In the genomic region with DNA sequence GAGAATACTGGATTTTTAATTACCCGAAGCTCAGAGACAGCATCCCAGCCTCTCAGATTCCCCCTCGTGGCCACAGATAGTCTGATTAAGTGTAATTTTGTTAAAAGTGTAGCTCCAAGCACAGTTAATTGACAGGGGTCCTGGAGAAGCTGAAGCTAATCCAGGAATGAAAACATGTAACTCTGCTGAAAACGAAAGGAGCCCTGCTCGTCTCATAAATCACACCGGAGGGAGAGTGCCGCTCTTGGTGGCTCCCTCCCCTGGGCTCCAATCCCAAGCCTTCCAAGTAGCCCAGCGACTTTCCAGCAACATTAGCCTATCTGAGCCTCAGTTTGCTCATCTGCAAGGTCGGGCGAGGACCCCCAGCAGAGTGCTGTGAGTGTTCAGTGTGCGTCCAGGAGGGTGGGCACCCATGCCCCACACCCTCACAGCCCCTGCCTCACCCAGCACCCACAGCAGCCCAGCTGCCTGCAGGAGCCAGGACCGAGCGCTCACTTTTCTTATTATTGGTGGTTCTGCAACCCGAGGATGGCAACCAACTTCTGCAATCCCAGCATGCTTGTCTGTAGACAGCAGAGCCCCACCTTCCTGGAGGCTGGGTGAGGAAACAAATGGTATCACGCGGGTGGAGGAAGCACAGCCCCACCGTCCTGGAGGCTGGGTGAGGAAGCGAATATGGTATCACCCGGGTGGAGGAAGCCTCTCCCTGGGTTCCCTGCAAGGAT, we compare ENCODE assay signal across 11 cellular contexts.
DNase-seq lines count a peak whose midpoint lies in the region; ATAC-seq and TF ChIP-seq lines count a peak whose summit lies in the region.
"Had no signal": no experiment of that assay in that cellular context is flagged by ENCODE, and none has a peak within 500 bp of the region (broad histone marks: within the 10 kb centered on the region; RNA-seq: fewer than 3 reads in every experiment).

No MANE protein-coding gene starts in this region.

- peak; percentile 39 for ATAC-seq in GM23338
- ATAC-seq in activated CD8-positive, alpha-beta T cell treated with anti-CD3 and anti-CD28 coated beads for 36 hours = peak; percentile 30
- peak; percentile 72 for ATAC-seq in sciatic nerve
- ATAC-seq in activated T-cell treated with anti-CD3 and anti-CD28 coated beads, Interleukin-2, amount 50 U/mL, for 4 hours = no peak

- no peaks in the 10 kb centered on the region; the same call in 1 of the 3 replicates for H3K9me3 Mint-ChIP-seq in GM23338
- no peaks in the 10 kb centered on the region for H3K9me3 Mint-ChIP-seq in activated CD8-positive, alpha-beta T cell treated with anti-CD3 and anti-CD28 coated beads for 36 hours
- no peaks in the 10 kb centered on the region for H3K9me3 Mint-ChIP-seq in activated T-cell treated with anti-CD3 and anti-CD28 coated beads, Interleukin-2, amount 50 U/mL, for 4 hours
- H3K9me3 Mint-ChIP-seq: stimulated activated naive CD8-positive, alpha-beta T cell treated with anti-CD3 and anti-CD28 coated beads, Interleukin-15, amount 100 ng/mL, for 72 hours had no signal

- no peak overlapping the region for H3K9ac ChIP-seq in iPS-20b (ENCODE audit: low read depth, low read length)

- intact Hi-C loops in activated CD8-positive, alpha-beta T cell treated with anti-CD3 and anti-CD28 coated beads for 36 hours (cut with micrococcal nuclease) = no loop called here
- intact Hi-C loops in sciatic nerve (cut with DNase I) = no loop called here

- no peak for TF ChIP-seq CTCF in GM23338 (conservative IDR thresholded peaks at IDR 0.05; ENCODE audit: low read depth in 2 of 2)
- no peak for TF ChIP-seq CTCF in activated CD8-positive, alpha-beta T cell treated with anti-CD3 and anti-CD28 coated beads for 36 hours (IDR thresholded peaks at IDR 0.05)

- peaks cover 8% of the 10 kb centered on the region for H3K9me2 ChIP-seq in GM23338 (ENCODE audit: insufficient read depth)

- H3K4me3 Mint-ChIP-seq in GM23338 = peak overlapping the region; percentile 32; the same call in 2 of the 3 replicates
- H3K4me3 Mint-ChIP-seq in activated CD8-positive, alpha-beta T cell treated with anti-CD3 and anti-CD28 coated beads for 36 hours = no peak overlapping the region
- no peak overlapping the region for H3K4me3 Mint-ChIP-seq in activated T-cell treated with anti-CD3 and anti-CD28 coated beads, Interleukin-2, amount 50 U/mL, for 4 hours

- peaks cover 26% of the 10 kb centered on the region for H3K4me1 Mint-ChIP-seq in GM23338
- no peaks in the 10 kb centered on the region for H3K4me1 Mint-ChIP-seq in activated CD8-positive, alpha-beta T cell treated with anti-CD3 and anti-CD28 coated beads for 36 hours (ENCODE audit: low read depth)
- no peaks in the 10 kb centered on the region for H3K4me1 Mint-ChIP-seq in activated T-cell treated with anti-CD3 and anti-CD28 coated beads, Interleukin-2, amount 50 U/mL, for 4 hours (ENCODE audit: low read depth)
- H3K4me1 Mint-ChIP-seq: stimulated activated naive CD8-positive, alpha-beta T cell treated with anti-CD3 and anti-CD28 coated beads, Interleukin-15, amount 100 ng/mL, for 72 hours had no signal

- CTCF ChIA-PET in activated CD8-positive, alpha-beta T cell treated with anti-CD3 and anti-CD28 coated beads for 36 hours (lab: Charles Lee) = no interaction called here

- no peaks in the 10 kb centered on the region for H4K20me1 ChIP-seq in GM23338 (replicated peaks; ENCODE audit: insufficient read depth)

- H3K36me3 ChIP-seq in GM23338 (ENCODE audit: insufficient read depth) (no peaks in the 10 kb centered on the region), iPS-20b (ENCODE audit: insufficient read depth, low read depth, low read length) (no peaks in the 10 kb centered on the region)

- no peaks in the 10 kb centered on the region for H3K9me3 ChIP-seq in iPS-20b (ENCODE audit: insufficient read depth, low read depth, low read length)

- peak overlapping the region; percentile 22; the same call in 1 of the 2 replicates for H3K4me2 ChIP-seq in GM23338

- no peaks in the 10 kb centered on the region for H3F3A ChIP-seq in GM23338 (replicated peaks; ENCODE audit: low read depth)

- peak overlapping the region; percentile 87; the same call in 1 of the 2 replicates for H3K27ac Mint-ChIP-seq in GM23338
- H3K27ac Mint-ChIP-seq in activated CD8-positive, alpha-beta T cell treated with anti-CD3 and anti-CD28 coated beads for 36 hours = no peak overlapping the region
- H3K27ac Mint-ChIP-seq: stimulated activated naive CD8-positive, alpha-beta T cell treated with anti-CD3 and anti-CD28 coated beads, Interleukin-15, amount 100 ng/mL, for 72 hours had no signal

- H2AFZ ChIP-seq in GM23338 = peak overlapping the region; percentile 23; the same call in 1 of the 2 replicates

- H3K27me3 Mint-ChIP-seq in GM23338 (ENCODE audit: insufficient read depth, low read depth, poor library complexity) = peaks cover 5% of the 10 kb centered on the region
- H3K27me3 Mint-ChIP-seq in activated CD8-positive, alpha-beta T cell treated with anti-CD3 and anti-CD28 coated beads for 36 hours = no peaks in the 10 kb centered on the region
- peaks cover 3% of the 10 kb centered on the region for H3K27me3 Mint-ChIP-seq in activated T-cell treated with anti-CD3 and anti-CD28 coated beads, Interleukin-2, amount 50 U/mL, for 4 hours (ENCODE audit: low read depth)
- H3K27me3 Mint-ChIP-seq: stimulated activated naive CD8-positive, alpha-beta T cell treated with anti-CD3 and anti-CD28 coated beads, Interleukin-15, amount 100 ng/mL, for 72 hours had no signal

- peak; percentile 24 for DNase-seq in GM23338 (ENCODE audit: low spot score)
- DNase-seq in activated CD8-positive, alpha-beta T cell treated with anti-CD3 and anti-CD28 coated beads for 36 hours = no peak
- DNase-seq in sciatic nerve (ENCODE audit: low spot score) = no peak
- DNase-seq in NCI-H146 (lab: John Stamatoyannopoulos, UW) = no peak
- no peak for DNase-seq in activated T-cell treated with anti-CD3 and anti-CD28 coated beads, Interleukin-2, amount 50 U/mL, for 4 hours
- no peak for DNase-seq in NCI-H187 treated with DMSO at 0.1 percent for 48 hours (lab: John Stamatoyannopoulos, UW)
- DNase-seq in SK-N-DZ (ENCODE audit: low spot score) = no peak
- DNase-seq: Karpas-422; stimulated activated naive CD8-positive, alpha-beta T cell treated with anti-CD3 and anti-CD28 coated beads, Interleukin-15, amount 100 ng/mL, for 72 hours; T-helper 2 cell had no signal

- POLR2A ChIA-PET in activated CD8-positive, alpha-beta T cell treated with anti-CD3 and anti-CD28 coated beads for 36 hours (lab: Charles Lee) = no interaction called here

- no peaks in the 10 kb centered on the region for H3K79me2 ChIP-seq in GM23338 (replicated peaks; ENCODE audit: insufficient read depth)

- H3K4me1 ChIP-seq in GM23338 (ENCODE audit: insufficient read depth) (peaks cover 17% of the 10 kb centered on the region), iPS-20b (ENCODE audit: insufficient read depth, low read length) (peaks cover 8% of the 10 kb centered on the region; the same call in 1 of the 2 replicates)

- H3K27me3 ChIP-seq in GM23338 (ENCODE audit: insufficient read depth) (no peaks in the 10 kb centered on the region), iPS-20b (ENCODE audit: insufficient read depth, low read length) (no peaks in the 10 kb centered on the region)

- H3K36me3 Mint-ChIP-seq in GM23338 (ENCODE audit: low read depth) = no peaks in the 10 kb centered on the region
- H3K36me3 Mint-ChIP-seq in activated CD8-positive, alpha-beta T cell treated with anti-CD3 and anti-CD28 coated beads for 36 hours (ENCODE audit: low read depth) = no peaks in the 10 kb centered on the region
- no peaks in the 10 kb centered on the region for H3K36me3 Mint-ChIP-seq in activated T-cell treated with anti-CD3 and anti-CD28 coated beads, Interleukin-2, amount 50 U/mL, for 4 hours (ENCODE audit: insufficient read depth)

- H3K4me3 ChIP-seq in GM23338 (peak overlapping the region; percentile 20; the same call in 1 of the 2 replicates), iPS-20b (ENCODE audit: low read length) (peak overlapping the region; percentile 39; the same call in 1 of the 2 replicates)

- H3K27ac ChIP-seq in GM23338 (ENCODE audit: low read depth) = peak overlapping the region; percentile 82; the same call in 1 of the 2 replicates
- H3K27ac ChIP-seq in iPS-20b (ENCODE audit: low read length) = no peak overlapping the region

Comparison
In these comparisons a context has a peak if more than half of its experiments do, and no peak if none do; other contexts are left out.
1. ATAC-seq: peak in GM23338 (single experiment), activated CD8-positive, alpha-beta T cell treated with anti-CD3 and anti-CD28 coated beads for 36 hours (single experiment) and sciatic nerve (single experiment); none in activated T-cell treated with anti-CD3 and anti-CD28 coated beads, Interleukin-2, amount 50 U/mL, for 4 hours (0 of 2).